24 cellular contexts compared by ENCODE assay signal in genomic region chr5:33973271-33973670, GRCh38. TPM values are rescaled to one million over a fixed set of nuclear protein-coding genes. Genes with fewer than 3 reads are reported as not detected.
DNase-seq lines count a peak whose midpoint lies in the region; ATAC-seq and TF ChIP-seq lines count a peak whose summit lies in the region.
"Had no signal": no experiment of that assay in that cellular context is flagged by ENCODE, and none has a peak within 500 bp of the region (broad histone marks: within the 10 kb centered on the region; RNA-seq: fewer than 3 reads in every experiment).

No MANE protein-coding gene starts in this region.

- no peak overlapping the region for H3K9ac ChIP-seq in neural progenitor cell
- H3K9ac ChIP-seq: GM23248 had no signal

- H2AFZ ChIP-seq in neural progenitor cell (replicated peaks): peak overlapping the region; percentile 26
- H2AFZ ChIP-seq: GM23248 had no signal

- peak; percentile 64 for ATAC-seq in activated CD8-positive, alpha-beta T cell treated with anti-CD3 and anti-CD28 coated beads for 36 hours
- ATAC-seq in activated CD8-positive, alpha-beta T cell treated with anti-CD3 and anti-CD28 coated beads, Interleukin-2, amount 10 ng/mL, durations not matched to agents 7 days and 5 days: no peak
- ATAC-seq in GM19463 (IDR thresholded peaks at IDR 0.05; ENCODE audit: unreplicated experiment): peak; percentile 51
- ATAC-seq in HG03025 (IDR thresholded peaks at IDR 0.05; ENCODE audit: low FRiP score, unreplicated experiment): peak; percentile 65
- ATAC-seq: A549; PC-3; stimulated activated memory B cell treated with anti-CD40 and anti-IgM and Interleukin-4, amounts not matched to agents 10 μg/mL and 1 μg/mL and 100 μg/mL, for 72 hours; upper lobe of right lung had no signal

- DNase-seq in activated CD8-positive, alpha-beta T cell treated with anti-CD3 and anti-CD28 coated beads for 36 hours: no peak
- DNase-seq in activated CD8-positive, alpha-beta T cell treated with anti-CD3 and anti-CD28 coated beads, Interleukin-2, amount 10 ng/mL, durations not matched to agents 7 days and 5 days: no peak
- DNase-seq in neural progenitor cell (ENCODE audit: low spot score) (no peak), ascending aorta (ENCODE audit: low spot score in 2 of 2) (no peak), HPDE6-E6E7 (ENCODE audit: extremely low spot score) (no peak), NCI-H345 treated with DMSO at 0.1 percent for 48 hours (lab: John Stamatoyannopoulos, UW; ENCODE audit: unreplicated experiment) (no peak)
- DNase-seq: activated CD4-positive, alpha-beta T cell treated with anti-CD3 and anti-CD28 coated beads for 4 hours; aorta; foreskin fibroblast; GM23248; NCI-H2029 treated with DMSO at 0.1 percent for 48 hours; NCI-H510A treated with DMSO at 0.1 percent for 48 hours; nephron progenitor cell; PC-3; spleen; T1000; upper lobe of right lung had no signal

- intact Hi-C loops in activated CD8-positive, alpha-beta T cell treated with anti-CD3 and anti-CD28 coated beads for 36 hours (cut with micrococcal nuclease): no loop called here
- intact Hi-C loops in ascending aorta (cut with DNase I): no loop called here

- H3K27ac ChIP-seq in neural progenitor cell (no peak overlapping the region), ascending aorta (no peak overlapping the region)
- H3K27ac ChIP-seq: A549, GM23248, SJSA1, spleen, upper lobe of right lung had no signal

- POLR2A ChIA-PET in activated CD8-positive, alpha-beta T cell treated with anti-CD3 and anti-CD28 coated beads for 36 hours (lab: Charles Lee): no interaction called here
- POLR2A ChIA-PET in activated CD8-positive, alpha-beta T cell treated with anti-CD3 and anti-CD28 coated beads, Interleukin-2, amount 10 ng/mL, durations not matched to agents 7 days and 5 days (lab: Charles Lee): no interaction called here

- no peak overlapping the region for H3K4me3 Mint-ChIP-seq in activated CD8-positive, alpha-beta T cell treated with anti-CD3 and anti-CD28 coated beads for 36 hours
- H3K4me3 Mint-ChIP-seq in activated CD8-positive, alpha-beta T cell treated with anti-CD3 and anti-CD28 coated beads, Interleukin-2, amount 10 ng/mL, durations not matched to agents 7 days and 5 days: no peak overlapping the region
- H3K4me3 Mint-ChIP-seq in neural progenitor cell: no peak overlapping the region
- H3K4me3 Mint-ChIP-seq: nephron progenitor cell; stimulated activated memory B cell treated with anti-CD40 and anti-IgM and Interleukin-4, amounts not matched to agents 10 μg/mL and 1 μg/mL and 100 μg/mL, for 72 hours had no signal

- no peaks in the 10 kb centered on the region for H3K79me2 ChIP-seq in neural progenitor cell (ENCODE audit: low read depth)

- H3K27ac Mint-ChIP-seq in activated CD8-positive, alpha-beta T cell treated with anti-CD3 and anti-CD28 coated beads for 36 hours: no peak overlapping the region
- no peak overlapping the region for H3K27ac Mint-ChIP-seq in activated CD8-positive, alpha-beta T cell treated with anti-CD3 and anti-CD28 coated beads, Interleukin-2, amount 10 ng/mL, durations not matched to agents 7 days and 5 days
- no peak overlapping the region for H3K27ac Mint-ChIP-seq in neural progenitor cell
- H3K27ac Mint-ChIP-seq: nephron progenitor cell; stimulated activated memory B cell treated with anti-CD40 and anti-IgM and Interleukin-4, amounts not matched to agents 10 μg/mL and 1 μg/mL and 100 μg/mL, for 72 hours had no signal

- no peak overlapping the region for H3K4me2 ChIP-seq in neural progenitor cell
- H3K4me2 ChIP-seq: A549 had no signal

- no peak for TF ChIP-seq CTCF in activated CD8-positive, alpha-beta T cell treated with anti-CD3 and anti-CD28 coated beads for 36 hours (IDR thresholded peaks at IDR 0.05)
- no peak for TF ChIP-seq CTCF in neural progenitor cell (IDR thresholded peaks at IDR 0.05)
- TF ChIP-seq CTCF in ascending aorta (IDR thresholded peaks at IDR 0.05): no peak

- H3K9me3 ChIP-seq in neural progenitor cell (ENCODE audit: low read depth): no peaks in the 10 kb centered on the region
- H3K9me3 ChIP-seq in ascending aorta: no peaks in the 10 kb centered on the region
- H3K9me3 ChIP-seq: A549, SJSA1, spleen, upper lobe of right lung had no signal

- H3K4me1 ChIP-seq in neural progenitor cell (peaks cover 23% of the 10 kb centered on the region), ascending aorta (no peaks in the 10 kb centered on the region)
- H3K4me1 ChIP-seq: A549, SJSA1, upper lobe of right lung had no signal

- H3K27me3 ChIP-seq in neural progenitor cell (no peaks in the 10 kb centered on the region), ascending aorta (no peaks in the 10 kb centered on the region)
- H3K27me3 ChIP-seq: SJSA1, spleen, upper lobe of right lung had no signal

- H3K4me3 ChIP-seq in neural progenitor cell (no peak overlapping the region), ascending aorta (no peak overlapping the region)
- H3K4me3 ChIP-seq: A549, GM23248, SJSA1, spleen, upper lobe of right lung had no signal

- H3K27me3 Mint-ChIP-seq in activated CD8-positive, alpha-beta T cell treated with anti-CD3 and anti-CD28 coated beads for 36 hours: peaks cover 1% of the 10 kb centered on the region
- H3K27me3 Mint-ChIP-seq in activated CD8-positive, alpha-beta T cell treated with anti-CD3 and anti-CD28 coated beads, Interleukin-2, amount 10 ng/mL, durations not matched to agents 7 days and 5 days (ENCODE audit: low read depth): no peaks in the 10 kb centered on the region
- no peaks in the 10 kb centered on the region for H3K27me3 Mint-ChIP-seq in neural progenitor cell (ENCODE audit: insufficient read depth, low read depth)
- H3K27me3 Mint-ChIP-seq: stimulated activated memory B cell treated with anti-CD40 and anti-IgM and Interleukin-4, amounts not matched to agents 10 μg/mL and 1 μg/mL and 100 μg/mL, for 72 hours had no signal

- no peaks in the 10 kb centered on the region for H3K36me3 ChIP-seq in neural progenitor cell
- H3K36me3 ChIP-seq in ascending aorta: no peaks in the 10 kb centered on the region
- H3K36me3 ChIP-seq: SJSA1, spleen, upper lobe of right lung had no signal

- H3K36me3 Mint-ChIP-seq in activated CD8-positive, alpha-beta T cell treated with anti-CD3 and anti-CD28 coated beads for 36 hours (ENCODE audit: low read depth): no peaks in the 10 kb centered on the region
- H3K36me3 Mint-ChIP-seq in activated CD8-positive, alpha-beta T cell treated with anti-CD3 and anti-CD28 coated beads, Interleukin-2, amount 10 ng/mL, durations not matched to agents 7 days and 5 days (ENCODE audit: low read depth): no peaks in the 10 kb centered on the region
- no peaks in the 10 kb centered on the region for H3K36me3 Mint-ChIP-seq in neural progenitor cell

- no peaks in the 10 kb centered on the region for H3K9me3 Mint-ChIP-seq in activated CD8-positive, alpha-beta T cell treated with anti-CD3 and anti-CD28 coated beads for 36 hours
- no peaks in the 10 kb centered on the region for H3K9me3 Mint-ChIP-seq in activated CD8-positive, alpha-beta T cell treated with anti-CD3 and anti-CD28 coated beads, Interleukin-2, amount 10 ng/mL, durations not matched to agents 7 days and 5 days (ENCODE audit: insufficient read depth)
- no peaks in the 10 kb centered on the region for H3K9me3 Mint-ChIP-seq in neural progenitor cell
- H3K9me3 Mint-ChIP-seq: nephron progenitor cell; stimulated activated memory B cell treated with anti-CD40 and anti-IgM and Interleukin-4, amounts not matched to agents 10 μg/mL and 1 μg/mL and 100 μg/mL, for 72 hours had no signal

- no peaks in the 10 kb centered on the region for H4K20me1 ChIP-seq in neural progenitor cell (ENCODE audit: low read depth)

- CTCF ChIA-PET in activated CD8-positive, alpha-beta T cell treated with anti-CD3 and anti-CD28 coated beads for 36 hours (lab: Charles Lee): no interaction called here
- CTCF ChIA-PET in activated CD8-positive, alpha-beta T cell treated with anti-CD3 and anti-CD28 coated beads, Interleukin-2, amount 10 ng/mL, durations not matched to agents 7 days and 5 days (lab: Charles Lee): interaction anchor here (1.0 kb wide), 1 partner anchor 12 kb away, joined by 3 read pairs; no protein-coding TSS in a partner anchor

- H3F3A ChIP-seq in neural progenitor cell (ENCODE audit: low read depth): peaks cover 9% of the 10 kb centered on the region

- H3K4me1 Mint-ChIP-seq in activated CD8-positive, alpha-beta T cell treated with anti-CD3 and anti-CD28 coated beads for 36 hours (ENCODE audit: low read depth): peaks cover 10% of the 10 kb centered on the region
- peaks cover 8% of the 10 kb centered on the region for H3K4me1 Mint-ChIP-seq in activated CD8-positive, alpha-beta T cell treated with anti-CD3 and anti-CD28 coated beads, Interleukin-2, amount 10 ng/mL, durations not matched to agents 7 days and 5 days (ENCODE audit: low read depth)
- peaks cover under 1% of the 10 kb centered on the region for H3K4me1 Mint-ChIP-seq in neural progenitor cell
- H3K4me1 Mint-ChIP-seq: stimulated activated memory B cell treated with anti-CD40 and anti-IgM and Interleukin-4, amounts not matched to agents 10 μg/mL and 1 μg/mL and 100 μg/mL, for 72 hours had no signal

RNA-seq across cellular contexts. Expression of gene SLC45A2, which starts 11.2 kb away (rescaled TPM):
- total RNA-seq in activated CD8-positive, alpha-beta T cell treated with anti-CD3 and anti-CD28 coated beads for 36 hours: not detected
- under 1 TPM in 1 of 2 experiments, not detected in 1; 0.34 TPM for total RNA-seq in activated CD8-positive, alpha-beta T cell treated with anti-CD3 and anti-CD28 coated beads, Interleukin-2, amount 10 ng/mL, durations not matched to agents 7 days and 5 days
- 0.06 TPM in 1 of 2 replicates, not detected in the other for total RNA-seq in neural progenitor cell (ENCODE audit: low replicate concordance)
- not detected for total RNA-seq in ascending aorta
- total RNA-seq: endothelial cell of umbilical vein, GM23248, mesenteric fat pad, PC-3, SJSA1, upper lobe of right lung had no signal

RNA-seq across cellular contexts. Expression of gene AMACR, which starts 34.6 kb away (rescaled TPM):
- total RNA-seq in activated CD8-positive, alpha-beta T cell treated with anti-CD3 and anti-CD28 coated beads for 36 hours: 1 to 10 TPM; 6.5 to 7.7 TPM
- 1 to 10 TPM; 6.5 to 6.9 TPM for total RNA-seq in activated CD8-positive, alpha-beta T cell treated with anti-CD3 and anti-CD28 coated beads, Interleukin-2, amount 10 ng/mL, durations not matched to agents 7 days and 5 days
- 14.9 and 16.8 TPM in 2 replicates for total RNA-seq in neural progenitor cell (ENCODE audit: low replicate concordance)
- total RNA-seq in ascending aorta: 1.3 TPM

RNA-seq across cellular contexts. Expression of gene RXFP3, which starts 37.1 kb away (rescaled TPM):
- not detected for total RNA-seq in activated CD8-positive, alpha-beta T cell treated with anti-CD3 and anti-CD28 coated beads for 36 hours
- total RNA-seq in activated CD8-positive, alpha-beta T cell treated with anti-CD3 and anti-CD28 coated beads, Interleukin-2, amount 10 ng/mL, durations not matched to agents 7 days and 5 days: not detected
- not detected in 2 replicates for total RNA-seq in neural progenitor cell (ENCODE audit: low replicate concordance)
- total RNA-seq in ascending aorta: not detected
- total RNA-seq: aorta, endothelial cell of umbilical vein, GM23248, mesenteric fat pad, PC-3, SJSA1, spleen, upper lobe of right lung had no signal
